ENCODE assay signal across 29 cellular contexts in genomic region chr6:95856876-95857364, GRCh38.
"Had no signal": no experiment of that assay in that cellular context is flagged by ENCODE, and none has a peak within 500 bp of the region (broad histone marks: within the 10 kb centered on the region; RNA-seq: fewer than 3 reads in every experiment).

No MANE protein-coding gene starts in this region.

- H3K27me3 ChIP-seq: esophagus squamous epithelium, heart right ventricle, left lung, pancreas, suprapubic skin, transverse colon, upper lobe of right lung, uterus had no signal

- H3K4me1 Mint-ChIP-seq: naive thymus-derived CD8-positive, alpha-beta T cell; nephron progenitor cell; stimulated activated naive CD8-positive, alpha-beta T cell treated with anti-CD3 and anti-CD28 coated beads, Interleukin-15, amount 100 ng/mL, for 72 hours had no signal

- H3K4me2 ChIP-seq: smooth muscle cell had no signal

- H3K4me3 ChIP-seq: coronary artery, esophagus squamous epithelium, heart right ventricle, left lung, pancreas, smooth muscle cell, suprapubic skin, transverse colon, upper lobe of right lung, uterus had no signal

- H3K9me3 ChIP-seq: pancreas, transverse colon, upper lobe of right lung had no signal

- DNase-seq: dermis blood vessel endothelial cell; effector memory CD4-positive, alpha-beta T cell; erythroblast; esophagus squamous epithelium; foreskin melanocyte; glutamatergic neuron; heart right ventricle; hippocampal formation; left cardiac atrium; left lung; mesenchymal stem cell; naive thymus-derived CD8-positive, alpha-beta T cell; nephron progenitor cell; occipital lobe; pancreas; stimulated activated CD4-positive, alpha-beta T cell treated with anti-CD3 and anti-CD28 coated beads, Interleukin-12 subunit alpha, Interleukin-12 subunit beta, amount 100 ng/mL, for 4 hours; stimulated activated CD4-positive, alpha-beta T cell treated with anti-CD3 and anti-CD28 coated beads, Interleukin-1b, Interleukin-23, amount 100 ng/mL, for 48 hours; stimulated activated CD4-positive, alpha-beta T cell treated with anti-CD3 and anti-CD28 coated beads, Interleukin-4, amount 100 ng/mL, for 1 hour; stimulated activated CD8-positive, alpha-beta memory T cell treated with anti-CD3 and anti-CD28 coated beads, Interleukin-4, amount 100 ng/mL, for 48 hours; stimulated activated naive CD4-positive, alpha-beta T cell; stimulated activated naive CD8-positive, alpha-beta T cell treated with anti-CD3 and anti-CD28 coated beads, Interleukin-15, amount 100 ng/mL, for 72 hours; transverse colon; upper lobe of right lung; uterus had no signal

- ATAC-seq: heart right ventricle; left cardiac atrium; left lung; naive thymus-derived CD8-positive, alpha-beta T cell; pancreas; sciatic nerve; stimulated activated naive CD8-positive, alpha-beta T cell treated with anti-CD3 and anti-CD28 coated beads, Interleukin-15, amount 100 ng/mL, for 72 hours; upper lobe of right lung had no signal

- H3K36me3 ChIP-seq: esophagus squamous epithelium, heart right ventricle, left lung, pancreas, suprapubic skin, transverse colon, upper lobe of right lung had no signal

- H3K4me1 ChIP-seq: esophagus squamous epithelium, heart right ventricle, left lung, pancreas, suprapubic skin, transverse colon, upper lobe of right lung, uterus had no signal

- H3K27ac ChIP-seq: coronary artery, esophagus squamous epithelium, heart right ventricle, left lung, pancreas, suprapubic skin, transverse colon, upper lobe of right lung, uterus had no signal

- H3K27ac Mint-ChIP-seq: naive thymus-derived CD8-positive, alpha-beta T cell; nephron progenitor cell; progenitor cell of endocrine pancreas; stimulated activated naive CD8-positive, alpha-beta T cell treated with anti-CD3 and anti-CD28 coated beads, Interleukin-15, amount 100 ng/mL, for 72 hours had no signal

- H3K4me3 Mint-ChIP-seq: naive thymus-derived CD8-positive, alpha-beta T cell; nephron progenitor cell; stimulated activated naive CD8-positive, alpha-beta T cell treated with anti-CD3 and anti-CD28 coated beads, Interleukin-15, amount 100 ng/mL, for 72 hours had no signal

- H3K27me3 Mint-ChIP-seq: naive thymus-derived CD8-positive, alpha-beta T cell; progenitor cell of endocrine pancreas; stimulated activated naive CD8-positive, alpha-beta T cell treated with anti-CD3 and anti-CD28 coated beads, Interleukin-15, amount 100 ng/mL, for 72 hours had no signal

- H3K36me3 Mint-ChIP-seq: naive thymus-derived CD8-positive, alpha-beta T cell had no signal
